ENCODE assay signal across 8 cellular contexts in the genomic region with DNA sequence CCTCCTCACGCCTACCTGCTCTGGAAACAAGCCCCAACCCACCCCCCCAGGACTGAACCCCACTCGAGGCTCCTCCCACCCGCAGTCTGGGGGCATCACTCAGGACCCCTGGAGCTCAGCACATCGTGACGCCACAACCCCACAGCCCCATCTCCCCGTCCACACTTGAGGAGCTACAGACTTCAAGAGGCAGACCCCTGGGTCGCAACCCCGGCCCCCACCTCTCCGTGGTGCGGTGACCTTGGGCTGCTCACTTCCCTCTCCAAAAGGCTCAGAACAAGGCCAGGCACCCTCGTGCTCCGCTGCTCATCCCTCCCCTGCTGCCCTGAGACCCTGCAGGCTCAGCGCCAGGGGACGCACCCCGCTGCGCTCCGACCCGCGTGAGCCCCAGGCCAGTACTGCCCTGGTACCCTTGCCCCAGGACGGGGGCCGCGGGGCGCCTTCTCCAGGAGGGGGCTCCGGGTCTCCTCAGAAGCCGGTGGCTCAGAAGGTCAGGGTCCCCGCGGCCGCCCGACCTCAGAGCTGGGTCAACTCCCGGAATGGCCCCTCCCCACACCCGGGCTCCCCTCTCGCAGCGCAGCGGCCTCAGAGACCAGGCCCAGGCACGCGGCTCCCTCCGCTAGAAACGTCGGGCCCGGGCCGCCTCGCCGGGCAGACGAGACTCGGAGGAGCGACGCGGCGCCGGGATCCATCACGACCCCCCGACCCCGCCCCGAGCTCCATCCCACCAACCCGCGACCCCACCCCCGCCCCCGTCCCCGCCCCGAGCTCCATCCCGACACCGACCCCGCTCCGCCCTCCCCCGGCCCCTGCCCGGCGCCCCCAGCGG. TPM values are rescaled to one million over a fixed set of nuclear protein-coding genes. Genes with fewer than 3 reads are reported as not detected.
DNase-seq lines count a peak whose midpoint lies in the region; ATAC-seq, FAIRE-seq and TF ChIP-seq lines count a peak whose summit lies in the region.

No MANE protein-coding gene starts in this region.

- H3K27me3 Mint-ChIP-seq in activated CD4-positive, alpha-beta T cell treated with anti-CD3 and anti-CD28 coated beads, Interleukin-2, amount 10 ng/mL, durations not matched to agents 7 days and 5 days = no peaks in the 10 kb centered on the region
- no peaks in the 10 kb centered on the region for H3K27me3 Mint-ChIP-seq in osteocyte (ENCODE audit: unreplicated experiment)

- H3K27me3 ChIP-seq in foreskin keratinocyte = no peaks in the 10 kb centered on the region

- H3K27ac Mint-ChIP-seq in activated CD4-positive, alpha-beta T cell treated with anti-CD3 and anti-CD28 coated beads, Interleukin-2, amount 10 ng/mL, durations not matched to agents 7 days and 5 days = peak overlapping the region; percentile 87
- peak overlapping the region; percentile 88 for H3K27ac Mint-ChIP-seq in osteocyte (ENCODE audit: unreplicated experiment)

- POLR2A ChIA-PET in activated CD4-positive, alpha-beta T cell treated with anti-CD3 and anti-CD28 coated beads, Interleukin-2, amount 10 ng/mL, durations not matched to agents 7 days and 5 days (lab: Charles Lee) = interaction anchor here (1.3 kb wide), 1 partner anchor 14 kb away, joined by 4 read pairs; no protein-coding TSS in a partner anchor

- TF ChIP-seq CTCF in foreskin keratinocyte (conservative IDR thresholded peaks at IDR 0.05) (peak; percentile 1), osteocyte (IDR thresholded peaks at IDR 0.05) (no peak)

- H3K4me1 Mint-ChIP-seq in activated CD4-positive, alpha-beta T cell treated with anti-CD3 and anti-CD28 coated beads, Interleukin-2, amount 10 ng/mL, durations not matched to agents 7 days and 5 days = peaks cover 25% of the 10 kb centered on the region
- peaks cover 23% of the 10 kb centered on the region for H3K4me1 Mint-ChIP-seq in osteocyte (ENCODE audit: unreplicated experiment)

- peak overlapping the region; percentile 95 for H3K27ac ChIP-seq in foreskin keratinocyte

- H3K4me3 Mint-ChIP-seq in activated CD4-positive, alpha-beta T cell treated with anti-CD3 and anti-CD28 coated beads, Interleukin-2, amount 10 ng/mL, durations not matched to agents 7 days and 5 days = peak overlapping the region; percentile 80
- H3K4me3 Mint-ChIP-seq in osteocyte (ENCODE audit: unreplicated experiment) = peak overlapping the region; percentile 86

- FAIRE-seq in RCC 7860 (lab: Jason Lieb, UNC) = no peak

- H3K4me1 ChIP-seq in foreskin keratinocyte = peaks cover 5% of the 10 kb centered on the region

- H3K36me3 Mint-ChIP-seq in activated CD4-positive, alpha-beta T cell treated with anti-CD3 and anti-CD28 coated beads, Interleukin-2, amount 10 ng/mL, durations not matched to agents 7 days and 5 days (ENCODE audit: low read depth) = peaks cover 4% of the 10 kb centered on the region
- no peaks in the 10 kb centered on the region for H3K36me3 Mint-ChIP-seq in osteocyte (ENCODE audit: unreplicated experiment)

- H3K4me3 ChIP-seq in GM08714 (ENCODE audit: low read length) = peak overlapping the region; percentile 76

- peak; percentile 27 for ATAC-seq in GM21381 (IDR thresholded peaks at IDR 0.05; ENCODE audit: unreplicated experiment)
- ATAC-seq in foreskin keratinocyte = peak; percentile 21
- ATAC-seq in HG03097 (IDR thresholded peaks at IDR 0.05; ENCODE audit: low FRiP score, unreplicated experiment) = no peak

- CTCF ChIA-PET in activated CD4-positive, alpha-beta T cell treated with anti-CD3 and anti-CD28 coated beads, Interleukin-2, amount 10 ng/mL, durations not matched to agents 7 days and 5 days (lab: Charles Lee) = interaction anchor here (0.9 to 1.9 kb wide), 2 partner anchors 24 to 258 kb away, joined by 3 to 6 read pairs; no protein-coding TSS in a partner anchor

- DNase-seq in HT1080 (ENCODE audit: low read depth) (peak; percentile 34), foreskin keratinocyte (no peak), osteocyte (ENCODE audit: extremely low spot score, unreplicated experiment) (no peak), RCC 7860 (ENCODE audit: low spot score) (no peak)
- DNase-seq in activated CD4-positive, alpha-beta T cell treated with anti-CD3 and anti-CD28 coated beads, Interleukin-2, amount 10 ng/mL, durations not matched to agents 7 days and 5 days = peak; percentile 33

- H3K9me3 Mint-ChIP-seq in activated CD4-positive, alpha-beta T cell treated with anti-CD3 and anti-CD28 coated beads, Interleukin-2, amount 10 ng/mL, durations not matched to agents 7 days and 5 days = no peaks in the 10 kb centered on the region
- no peaks in the 10 kb centered on the region for H3K9me3 Mint-ChIP-seq in osteocyte (ENCODE audit: unreplicated experiment)

RNA-seq across cellular contexts. Expression of a gene that starts 0.6 kb away (rescaled TPM):
- 19.6 and 27.6 TPM in 2 replicates for total RNA-seq in HT1080 (2014; rRNA removed; shearing (Covaris generic))
- polyA plus RNA-seq in HT1080 (2015; cell fraction: cytosol; rRNA removed) = 21.0 and 47.6 TPM in 2 replicates
- 199 and 221 TPM in 2 replicates for polyA plus RNA-seq in HT1080 (2015; cell fraction: nucleus; rRNA removed)
- 10 to 100 TPM; 58.2 to 62.1 TPM for total RNA-seq in activated CD4-positive, alpha-beta T cell treated with anti-CD3 and anti-CD28 coated beads, Interleukin-2, amount 10 ng/mL, durations not matched to agents 7 days and 5 days
- total RNA-seq in foreskin keratinocyte (37.0 and 37.9 TPM in 2 replicates), osteocyte (79.1 and 84.4 TPM in 2 replicates)
- 24.7 and 24.9 TPM in 2 replicates for polyA plus RNA-seq in foreskin keratinocyte

RNA-seq across cellular contexts. Expression of a gene that starts 13.2 kb away (rescaled TPM):
- 0.53 and 1.0 TPM in 2 replicates for total RNA-seq in HT1080 (2014; rRNA removed; shearing (Covaris generic))
- 0.77 and 1.3 TPM in 2 replicates for polyA plus RNA-seq in HT1080 (2015; cell fraction: cytosol; rRNA removed)
- 0.17 TPM in 2 replicates for polyA plus RNA-seq in HT1080 (2015; cell fraction: nucleus; rRNA removed)
- under 1 TPM; 0.20 to 0.60 TPM for total RNA-seq in activated CD4-positive, alpha-beta T cell treated with anti-CD3 and anti-CD28 coated beads, Interleukin-2, amount 10 ng/mL, durations not matched to agents 7 days and 5 days
- not detected in 2 replicates for total RNA-seq in foreskin keratinocyte
- 0.04 TPM in 1 of 2 replicates, not detected in the other for polyA plus RNA-seq in foreskin keratinocyte
- total RNA-seq in osteocyte = 0.21 and 0.27 TPM in 2 replicates

RNA-seq across cellular contexts. Expression of a gene that starts 21.4 kb away (rescaled TPM):
- 33.9 and 47.5 TPM in 2 replicates for total RNA-seq in HT1080 (2014; rRNA removed; shearing (Covaris generic))
- 46.5 and 49.2 TPM in 2 replicates for polyA plus RNA-seq in HT1080 (2015; cell fraction: cytosol; rRNA removed)
- polyA plus RNA-seq in HT1080 (2015; cell fraction: nucleus; rRNA removed) = 48.9 and 60.9 TPM in 2 replicates
- total RNA-seq in activated CD4-positive, alpha-beta T cell treated with anti-CD3 and anti-CD28 coated beads, Interleukin-2, amount 10 ng/mL, durations not matched to agents 7 days and 5 days = 10 to 100 TPM; 45.9 to 49.1 TPM
- total RNA-seq in foreskin keratinocyte (24.1 and 24.5 TPM in 2 replicates), osteocyte (18.7 and 19.7 TPM in 2 replicates)
- polyA plus RNA-seq in foreskin keratinocyte = 24.8 and 26.0 TPM in 2 replicates

RNA-seq across cellular contexts. Expression of a gene that starts 28.4 kb away (rescaled TPM):
- total RNA-seq in HT1080 (2014; rRNA removed; shearing (Covaris generic)) = 7.4 and 12.3 TPM in 2 replicates
- polyA plus RNA-seq in HT1080 (2015; cell fraction: cytosol; rRNA removed) = 12.2 and 12.7 TPM in 2 replicates
- polyA plus RNA-seq in HT1080 (2015; cell fraction: nucleus; rRNA removed) = 107 and 142 TPM in 2 replicates
- 10 to 100 TPM; 47.9 to 60.4 TPM for total RNA-seq in activated CD4-positive, alpha-beta T cell treated with anti-CD3 and anti-CD28 coated beads, Interleukin-2, amount 10 ng/mL, durations not matched to agents 7 days and 5 days
- total RNA-seq in foreskin keratinocyte (6.6 and 6.8 TPM in 2 replicates), osteocyte (13.4 and 15.6 TPM in 2 replicates)
- 9.3 and 10.2 TPM in 2 replicates for polyA plus RNA-seq in foreskin keratinocyte

RNA-seq across cellular contexts. Expression of a gene that starts 29.4 kb away (rescaled TPM):
- 235 and 266 TPM in 2 replicates for total RNA-seq in HT1080 (2014; rRNA removed; shearing (Covaris generic))
- 177 and 178 TPM in 2 replicates for polyA plus RNA-seq in HT1080 (2015; cell fraction: cytosol; rRNA removed)
- 140 and 151 TPM in 2 replicates for polyA plus RNA-seq in HT1080 (2015; cell fraction: nucleus; rRNA removed)
- 100 to 1,000 TPM; 219 to 268 TPM for total RNA-seq in activated CD4-positive, alpha-beta T cell treated with anti-CD3 and anti-CD28 coated beads, Interleukin-2, amount 10 ng/mL, durations not matched to agents 7 days and 5 days
- total RNA-seq in foreskin keratinocyte (172 and 177 TPM in 2 replicates), osteocyte (156 and 171 TPM in 2 replicates)
- 227 TPM in 2 replicates for polyA plus RNA-seq in foreskin keratinocyte

Comparison
In these comparisons a context has a peak if more than half of its experiments do, and no peak if none do; other contexts are left out.
1. DNase-seq: peak in HT1080 (single experiment) and activated CD4-positive, alpha-beta T cell treated with anti-CD3 and anti-CD28 coated beads, Interleukin-2, amount 10 ng/mL, durations not matched to agents 7 days and 5 days (single experiment); none in foreskin keratinocyte (0 of 2), osteocyte (single experiment) and RCC 7860 (single experiment).